Comparison of ENCODE assay signal across 14 cellular contexts in genomic region chr17:70454377-70454776, GRCh38.
"Had no signal": no experiment of that assay in that cellular context is flagged by ENCODE, and none has a peak within 500 bp of the region (broad histone marks: within the 10 kb centered on the region; RNA-seq: fewer than 3 reads in every experiment).

No MANE protein-coding gene starts in this region.

- ATAC-seq: foreskin keratinocyte; gastroesophageal sphincter; heart right ventricle; left cardiac atrium; left lung; left ventricle myocardium superior; lower lobe of right lung; naive thymus-derived CD4-positive, alpha-beta T cell had no signal

- H3K9me3 ChIP-seq: colonic mucosa, esophagus muscularis mucosa, gastroesophageal sphincter, lower lobe of right lung had no signal

- H3K4me3 ChIP-seq: colonic mucosa, esophagus muscularis mucosa, gastroesophageal sphincter, heart right ventricle, left lung, lower lobe of right lung had no signal

- H3K36me3 ChIP-seq: colonic mucosa, esophagus muscularis mucosa, gastroesophageal sphincter, heart right ventricle, left lung, lower lobe of right lung had no signal

- H3K4me1 ChIP-seq: colonic mucosa, esophagus muscularis mucosa, gastroesophageal sphincter, left lung, lower lobe of right lung had no signal

- H3K27me3 ChIP-seq: colonic mucosa, esophagus muscularis mucosa, foreskin keratinocyte, gastroesophageal sphincter, heart right ventricle, left lung had no signal

- DNase-seq: colonic mucosa; cortex of kidney; effector CD8-positive, alpha-beta T cell; foreskin keratinocyte; heart right ventricle; hippocampal formation; left cardiac atrium; left lung; left ventricle myocardium superior; lower lobe of right lung; mesenchymal stem cell; naive thymus-derived CD4-positive, alpha-beta T cell had no signal

- H3K27ac ChIP-seq: colonic mucosa, esophagus muscularis mucosa, foreskin keratinocyte, gastroesophageal sphincter, heart right ventricle, left lung, lower lobe of right lung had no signal
